20 cellular contexts compared by ENCODE assay signal in the genomic region with DNA sequence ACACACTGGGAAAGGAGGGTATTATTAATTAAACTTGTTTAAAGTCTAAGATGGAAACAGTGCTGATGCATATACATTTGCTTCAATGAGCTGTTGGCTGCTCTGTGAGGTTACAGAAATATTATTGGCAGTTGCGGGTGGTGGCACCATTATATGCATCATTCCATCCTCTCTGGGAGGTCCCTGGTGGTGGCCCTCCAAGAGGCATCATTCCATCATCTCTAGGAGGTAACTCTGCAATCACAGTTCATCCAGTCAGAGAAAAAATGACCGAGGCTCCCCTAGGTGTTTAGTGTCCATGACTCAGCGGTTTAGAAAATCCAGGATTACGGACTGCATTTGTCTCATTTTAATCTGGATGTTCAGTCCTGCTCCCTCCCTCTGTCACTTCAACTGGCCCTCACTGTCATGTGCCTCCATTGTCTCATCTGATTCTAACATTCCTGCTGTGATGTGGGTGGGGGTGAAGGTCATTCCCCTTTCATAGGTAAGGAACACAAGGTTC.
"Had no signal": no experiment of that assay in that cellular context is flagged by ENCODE, and none has a peak within 500 bp of the region (broad histone marks: within the 10 kb centered on the region; RNA-seq: fewer than 3 reads in every experiment).

No MANE protein-coding gene starts in this region.

- DNase-seq: activated CD4-positive, alpha-beta T cell treated with anti-CD3 and anti-CD28 coated beads for 1 hour; activated CD4-positive, alpha-beta T cell treated with anti-CD3 and anti-CD28 coated beads, Interleukin-2, amount 10 ng/mL, durations not matched to agents 24 days and 14 days; activated CD4-positive, alpha-beta T cell treated with anti-CD3 and anti-CD28 coated beads, Interleukin-2, amount 50 U/mL, for 48 hours; activated CD8-positive, alpha-beta memory T cell treated with anti-CD3 and anti-CD28 coated beads for 24 hours; activated gamma-delta T cell; activated naive CD4-positive, alpha-beta T cell treated with anti-CD3 and anti-CD28 coated beads, Interleukin-2, amount 10 ng/mL, durations not matched to agents 7 days and 5 days; activated naive CD8-positive, alpha-beta T cell treated with anti-CD3 and anti-CD28 coated beads for 36 hours; activated T-cell treated with anti-CD3 and anti-CD28 coated beads for 4 hours; activated T-cell treated with anti-CD3 and anti-CD28 coated beads, Interleukin-2, amount 50 U/mL, for 48 hours; NCI-H1048; NCI-H1930; NCI-H2171; NCI-H226; NCI-H526 treated with DMSO at 0.1 percent for 48 hours; PC-3; SHP77 had no signal

- H3K4me1 Mint-ChIP-seq: activated CD4-positive, alpha-beta T cell treated with anti-CD3 and anti-CD28 coated beads, Interleukin-2, amount 10 ng/mL, durations not matched to agents 24 days and 14 days; activated T-helper 17 cell treated with anti-CD3 and anti-CD28 coated beads, Interleukin-2, amount 50 U/mL, for 72 hours had no signal

- H3K27me3 Mint-ChIP-seq: activated CD4-positive, alpha-beta T cell treated with anti-CD3 and anti-CD28 coated beads, Interleukin-2, amount 10 ng/mL, durations not matched to agents 24 days and 14 days; activated naive CD4-positive, alpha-beta T cell treated with anti-CD3 and anti-CD28 coated beads, Interleukin-2, amount 10 ng/mL, durations not matched to agents 7 days and 5 days; activated T-helper 17 cell treated with anti-CD3 and anti-CD28 coated beads, Interleukin-2, amount 50 U/mL, for 72 hours had no signal

- ATAC-seq: activated T-helper 17 cell treated with anti-CD3 and anti-CD28 coated beads, Interleukin-2, amount 50 U/mL, for 72 hours; PC-3; SK-N-SH treated with all-trans-retinoic acid at 6 μM for 48 hours; WTC11 had no signal

- H3K36me3 Mint-ChIP-seq: WTC11 had no signal

- H3K27ac Mint-ChIP-seq: activated CD4-positive, alpha-beta T cell treated with anti-CD3 and anti-CD28 coated beads, Interleukin-2, amount 10 ng/mL, durations not matched to agents 24 days and 14 days; activated naive CD4-positive, alpha-beta T cell treated with anti-CD3 and anti-CD28 coated beads, Interleukin-2, amount 10 ng/mL, durations not matched to agents 7 days and 5 days; activated naive CD8-positive, alpha-beta T cell treated with anti-CD3 and anti-CD28 coated beads for 36 hours; activated T-helper 17 cell treated with anti-CD3 and anti-CD28 coated beads, Interleukin-2, amount 50 U/mL, for 72 hours; T-helper 1 cell treated with Interleukin-12 subunit alpha and Interleukin-12 subunit beta and Interleukin-4 antibody, amounts not matched to agents 30 μg/mL and 1 μg/mL, for 36 hours; WTC11 had no signal

- H3K9me3 Mint-ChIP-seq: activated T-helper 17 cell treated with anti-CD3 and anti-CD28 coated beads, Interleukin-2, amount 50 U/mL, for 72 hours; T-helper 1 cell treated with Interleukin-12 subunit alpha and Interleukin-12 subunit beta and Interleukin-4 antibody, amounts not matched to agents 30 μg/mL and 1 μg/mL, for 36 hours; WTC11 had no signal

- H3K4me3 Mint-ChIP-seq: activated CD4-positive, alpha-beta T cell treated with anti-CD3 and anti-CD28 coated beads, Interleukin-2, amount 10 ng/mL, durations not matched to agents 24 days and 14 days; activated naive CD4-positive, alpha-beta T cell treated with anti-CD3 and anti-CD28 coated beads, Interleukin-2, amount 10 ng/mL, durations not matched to agents 7 days and 5 days; activated naive CD8-positive, alpha-beta T cell treated with anti-CD3 and anti-CD28 coated beads for 36 hours; activated T-helper 17 cell treated with anti-CD3 and anti-CD28 coated beads, Interleukin-2, amount 50 U/mL, for 72 hours; T-helper 1 cell treated with Interleukin-12 subunit alpha and Interleukin-12 subunit beta and Interleukin-4 antibody, amounts not matched to agents 30 μg/mL and 1 μg/mL, for 36 hours; WTC11 had no signal
